ENCODE assay signal across 25 cellular contexts in the genomic region with DNA sequence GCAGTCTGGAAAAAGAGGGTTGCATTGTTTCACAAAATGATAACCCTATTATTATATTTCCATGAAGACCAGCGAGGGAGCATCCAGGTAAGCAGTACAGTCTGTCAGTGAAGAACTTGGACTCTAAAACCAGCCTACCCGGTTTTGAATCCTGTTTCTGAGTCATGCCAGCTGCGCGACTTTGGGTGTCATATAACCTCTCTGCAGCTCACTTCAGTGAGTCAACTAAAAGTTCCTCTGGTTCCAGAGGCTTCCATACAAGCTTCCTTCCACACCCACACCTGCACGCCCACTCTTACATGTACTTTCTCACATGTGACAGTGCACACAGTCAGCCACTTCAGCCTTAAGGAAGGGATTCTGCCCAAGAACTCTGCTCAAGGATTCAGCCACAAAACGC. TPM values are rescaled to one million over a fixed set of nuclear protein-coding genes. Genes with fewer than 3 reads are reported as not detected.
A peak's percentile ranks its signal among the peaks of the same experiment; 100 is the strongest.
DNase-seq lines count a peak whose midpoint lies in the region; ATAC-seq and TF ChIP-seq lines count a peak whose summit lies in the region.
"Had no signal": no experiment of that assay in that cellular context is flagged by ENCODE, and none has a peak within 500 bp of the region (broad histone marks: within the 10 kb centered on the region; RNA-seq: fewer than 3 reads in every experiment).

No MANE protein-coding gene starts in this region.

- no peak overlapping the region for H3K4me3 Mint-ChIP-seq in Calu3 (ENCODE audit: low read depth, unreplicated experiment)
- H3K4me3 Mint-ChIP-seq: activated naive CD8-positive, alpha-beta T cell treated with anti-CD3 and anti-CD28 coated beads, Interleukin-2, amount 50 U/mL, for 24 hours; nephron had no signal

- BruUV-seq in Calu3 (replicated peaks; lab: Mats Ljungman, UMichigan) = no TSS peak

- in situ Hi-C loops in T47D (cut with HindIII; ENCODE audit: low pct_unique_long_range_greater_than_20kb, low sequenced_read_pairs) = no loop called here

- H3K4me1 Mint-ChIP-seq in Calu3 (ENCODE audit: low read depth, unreplicated experiment) = peaks cover 14% of the 10 kb centered on the region
- H3K4me1 Mint-ChIP-seq: activated naive CD8-positive, alpha-beta T cell treated with anti-CD3 and anti-CD28 coated beads, Interleukin-2, amount 50 U/mL, for 24 hours; nephron had no signal

- TF ChIP-seq CTCF in Calu3 (IDR thresholded peaks at IDR 0.05; ENCODE audit: unreplicated experiment) = no peak

- no peaks in the 10 kb centered on the region for H3K9me3 Mint-ChIP-seq in Calu3 (ENCODE audit: low read depth, unreplicated experiment)
- H3K9me3 Mint-ChIP-seq: activated naive CD8-positive, alpha-beta T cell treated with anti-CD3 and anti-CD28 coated beads, Interleukin-2, amount 50 U/mL, for 24 hours had no signal

- peak overlapping the region; percentile 39 for H3K27ac Mint-ChIP-seq in Calu3 (ENCODE audit: unreplicated experiment)
- H3K27ac Mint-ChIP-seq: activated naive CD8-positive, alpha-beta T cell treated with anti-CD3 and anti-CD28 coated beads, Interleukin-2, amount 50 U/mL, for 24 hours; nephron had no signal

- DNase-seq in Calu3 (peak; percentile 73), LHCN-M2 (ENCODE audit: low read depth) (peak; percentile 20), T47D (ENCODE audit: low read depth in 1 of 2, low spot score in 1 of 2) (peak; percentile 6 to 94), kidney tubule cell (ENCODE audit: low spot score) (peak; percentile 13), SKM-1 treated with dmso at 0.1 percent for 144 hours (lab: John Stamatoyannopoulos, UW; ENCODE audit: unreplicated experiment) (no peak), HEK293T (ENCODE audit: extremely low spot score) (no peak), activated gamma-delta T cell (lab: John Stamatoyannopoulos, UW) (no peak)
- DNase-seq: activated gamma-delta T cell treated with Interleukin-2 at 50 U/mL for 16 hours; activated naive CD8-positive, alpha-beta T cell treated with anti-CD3 and anti-CD28 coated beads, Interleukin-2, amount 50 U/mL, for 24 hours; C1 segment of cervical spinal cord; cerebellar nuclear complex; hypothalamus; NCI-H1048; NCI-H187; NCI-H345; OCI-M1; ovary; SHP77; stimulated activated CD4-positive, alpha-beta T cell treated with anti-CD3 and anti-CD28 coated beads, Interleukin-12 subunit alpha, Interleukin-12 subunit beta, amount 100 ng/mL, for 4 hours; stimulated activated CD4-positive, alpha-beta T cell treated with anti-CD3 and anti-CD28 coated beads, Interleukin-4, amount 100 ng/mL, for 24 hours; stimulated activated naive CD4-positive, alpha-beta T cell; testis had no signal

- H3K27me3 Mint-ChIP-seq in Calu3 (ENCODE audit: unreplicated experiment) = no peaks in the 10 kb centered on the region

- ATAC-seq in HG03139 (IDR thresholded peaks at IDR 0.05; ENCODE audit: unreplicated experiment) = no peak
- ATAC-seq: activated naive CD8-positive, alpha-beta T cell treated with anti-CD3 and anti-CD28 coated beads, Interleukin-2, amount 50 U/mL, for 24 hours; gastroesophageal sphincter had no signal

- intact Hi-C loops in Calu3 (cut with micrococcal nuclease; ENCODE audit: unreplicated experiment) = no loop called here

- CTCF ChIA-PET in Calu3 (lab: Charles Lee) (interaction anchor here (0.6 kb wide), 1 partner anchor 30 kb away, joined by 3 read pairs; no protein-coding TSS in a partner anchor), HEK293T (lab: Yijun Ruan, JAX) (no interaction called here)

- POLR2A ChIA-PET in HEK293T (lab: Yijun Ruan, JAX) = no interaction called here

- H3K36me3 Mint-ChIP-seq in Calu3 (ENCODE audit: insufficient read depth, unreplicated experiment) = peaks cover 4% of the 10 kb centered on the region

TF ChIP-seq in HEK293T, 16 proteins besides CTCF, POLR2A, EP300 and RAD21:
- TF ChIP-seq SP1 (IDR thresholded peaks at IDR 0.05) (no peak), LEF1 (IDR thresholded peaks at IDR 0.05; ENCODE audit: borderline replicate concordance) (no peak), TARDBP (IDR thresholded peaks at IDR 0.05) (no peak), FOXK2 (IDR thresholded peaks at IDR 0.05) (no peak), HDGF (IDR thresholded peaks at IDR 0.05; ENCODE audit: borderline replicate concordance) (no peak), FOXA1 (IDR thresholded peaks at IDR 0.05) (no peak), FOXM1 (IDR thresholded peaks at IDR 0.05; ENCODE audit: borderline replicate concordance) (no peak), L3MBTL2 (conservative IDR thresholded peaks at IDR 0.05) (no peak), SUZ12 (IDR thresholded peaks at IDR 0.05) (no peak), CTBP1 (IDR thresholded peaks at IDR 0.05; ENCODE audit: borderline replicate concordance) (no peak)

RNA-seq across cellular contexts. Expression of a gene that starts 49.8 kb away (rescaled TPM):
- total RNA-seq in Calu3 (2022) (95.9 and 102 TPM in 2 replicates), LHCN-M2 (2014; rRNA removed) (39.6 and 44.4 TPM in 2 replicates)
- 20.9 TPM for polyA plus RNA-seq in LHCN-M2 (2012)

Comparison
In these comparisons a context has a peak if more than half of its experiments do, and no peak if none do; other contexts are left out.
1. DNase-seq: peak in Calu3 (single experiment), LHCN-M2 (single experiment), T47D (2 of 2) and kidney tubule cell (single experiment); none in SKM-1 treated with dmso at 0.1 percent for 144 hours (single experiment), HEK293T (single experiment) and activated gamma-delta T cell (single experiment).